1 cellular context compared by ENCODE assay signal in genomic region chr6:169429001-169429400, GRCh38.
TF ChIP-seq lines count a peak whose summit lies in the region.

No MANE protein-coding gene starts in this region.

TF ChIP-seq in GM23338, 12 proteins besides CTCF, POLR2A, EP300 and RAD21 (continued from another document):
- TF ChIP-seq, protein P1, sequence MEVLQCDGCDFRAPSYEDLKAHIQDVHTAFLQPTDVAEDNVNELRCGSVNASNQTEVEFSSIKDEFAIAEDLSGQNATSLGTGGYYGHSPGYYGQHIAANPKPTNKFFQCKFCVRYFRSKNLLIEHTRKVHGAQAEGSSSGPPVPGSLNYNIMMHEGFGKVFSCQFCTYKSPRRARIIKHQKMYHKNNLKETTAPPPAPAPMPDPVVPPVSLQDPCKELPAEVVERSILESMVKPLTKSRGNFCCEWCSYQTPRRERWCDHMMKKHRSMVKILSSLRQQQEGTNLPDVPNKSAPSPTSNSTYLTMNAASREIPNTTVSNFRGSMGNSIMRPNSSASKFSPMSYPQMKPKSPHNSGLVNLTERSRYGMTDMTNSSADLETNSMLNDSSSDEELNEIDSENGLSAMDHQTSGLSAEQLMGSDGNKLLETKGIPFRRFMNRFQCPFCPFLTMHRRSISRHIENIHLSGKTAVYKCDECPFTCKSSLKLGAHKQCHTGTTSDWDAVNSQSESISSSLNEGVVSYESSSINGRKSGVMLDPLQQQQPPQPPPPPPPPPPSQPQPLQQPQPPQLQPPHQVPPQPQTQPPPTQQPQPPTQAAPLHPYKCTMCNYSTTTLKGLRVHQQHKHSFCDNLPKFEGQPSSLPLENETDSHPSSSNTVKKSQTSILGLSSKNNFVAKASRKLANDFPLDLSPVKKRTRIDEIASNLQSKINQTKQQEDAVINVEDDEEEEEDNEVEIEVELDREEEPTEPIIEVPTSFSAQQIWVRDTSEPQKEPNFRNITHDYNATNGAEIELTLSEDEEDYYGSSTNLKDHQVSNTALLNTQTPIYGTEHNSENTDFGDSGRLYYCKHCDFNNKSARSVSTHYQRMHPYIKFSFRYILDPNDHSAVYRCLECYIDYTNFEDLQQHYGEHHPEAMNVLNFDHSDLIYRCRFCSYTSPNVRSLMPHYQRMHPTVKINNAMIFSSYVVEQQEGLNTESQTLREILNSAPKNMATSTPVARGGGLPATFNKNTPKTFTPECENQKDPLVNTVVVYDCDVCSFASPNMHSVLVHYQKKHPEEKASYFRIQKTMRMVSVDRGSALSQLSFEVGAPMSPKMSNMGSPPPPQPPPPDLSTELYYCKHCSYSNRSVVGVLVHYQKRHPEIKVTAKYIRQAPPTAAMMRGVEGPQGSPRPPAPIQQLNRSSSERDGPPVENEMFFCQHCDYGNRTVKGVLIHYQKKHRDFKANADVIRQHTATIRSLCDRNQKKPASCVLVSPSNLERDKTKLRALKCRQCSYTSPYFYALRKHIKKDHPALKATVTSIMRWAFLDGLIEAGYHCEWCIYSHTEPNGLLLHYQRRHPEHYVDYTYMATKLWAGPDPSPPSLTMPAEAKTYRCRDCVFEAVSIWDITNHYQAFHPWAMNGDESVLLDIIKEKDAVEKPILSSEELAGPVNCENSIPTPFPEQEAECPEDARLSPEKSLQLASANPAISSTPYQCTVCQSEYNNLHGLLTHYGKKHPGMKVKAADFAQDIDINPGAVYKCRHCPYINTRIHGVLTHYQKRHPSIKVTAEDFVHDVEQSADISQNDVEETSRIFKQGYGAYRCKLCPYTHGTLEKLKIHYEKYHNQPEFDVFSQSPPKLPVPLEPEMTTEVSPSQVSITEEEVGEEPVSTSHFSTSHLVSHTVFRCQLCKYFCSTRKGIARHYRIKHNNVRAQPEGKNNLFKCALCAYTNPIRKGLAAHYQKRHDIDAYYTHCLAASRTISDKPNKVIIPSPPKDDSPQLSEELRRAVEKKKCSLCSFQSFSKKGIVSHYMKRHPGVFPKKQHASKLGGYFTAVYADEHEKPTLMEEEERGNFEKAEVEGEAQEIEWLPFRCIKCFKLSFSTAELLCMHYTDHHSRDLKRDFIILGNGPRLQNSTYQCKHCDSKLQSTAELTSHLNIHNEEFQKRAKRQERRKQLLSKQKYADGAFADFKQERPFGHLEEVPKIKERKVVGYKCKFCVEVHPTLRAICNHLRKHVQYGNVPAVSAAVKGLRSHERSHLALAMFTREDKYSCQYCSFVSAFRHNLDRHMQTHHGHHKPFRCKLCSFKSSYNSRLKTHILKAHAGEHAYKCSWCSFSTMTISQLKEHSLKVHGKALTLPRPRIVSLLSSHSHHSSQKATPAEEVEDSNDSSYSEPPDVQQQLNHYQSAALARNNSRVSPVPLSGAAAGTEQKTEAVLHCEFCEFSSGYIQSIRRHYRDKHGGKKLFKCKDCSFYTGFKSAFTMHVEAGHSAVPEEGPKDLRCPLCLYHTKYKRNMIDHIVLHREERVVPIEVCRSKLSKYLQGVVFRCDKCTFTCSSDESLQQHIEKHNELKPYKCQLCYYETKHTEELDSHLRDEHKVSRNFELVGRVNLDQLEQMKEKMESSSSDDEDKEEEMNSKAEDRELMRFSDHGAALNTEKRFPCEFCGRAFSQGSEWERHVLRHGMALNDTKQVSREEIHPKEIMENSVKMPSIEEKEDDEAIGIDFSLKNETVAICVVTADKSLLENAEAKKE (CRISPR knock-in tag; IDR thresholded peaks at IDR 0.05), result no peak
- TF ChIP-seq ZNF114 (CRISPR knock-in tag; IDR thresholded peaks at IDR 0.05) (no peak), NANOG (IDR thresholded peaks at IDR 0.05; ENCODE audit: borderline replicate concordance) (no peak), CREB1 (CRISPR knock-in tag; IDR thresholded peaks at IDR 0.05; ENCODE audit: low read depth) (no peak), POLR2AphosphoS5 (IDR thresholded peaks at IDR 0.05; ENCODE audit: low read depth) (no peak), STAT1 (IDR thresholded peaks at IDR 0.05; ENCODE audit: unreplicated experiment) (no peak)
